Comparison of ENCODE assay signal across 8 cellular contexts in genomic region chr19:17074628-17075034, GRCh38. TPM values are rescaled to one million over a fixed set of nuclear protein-coding genes. Genes with fewer than 3 reads are reported as not detected.
A peak's percentile ranks its signal among the peaks of the same experiment; 100 is the strongest.
DNase-seq lines count a peak whose midpoint lies in the region; ATAC-seq and TF ChIP-seq lines count a peak whose summit lies in the region.

No MANE protein-coding gene starts in this region.

- ATAC-seq in SK-N-SH treated with all-trans-retinoic acid at 6 μM for 48 hours: no peak
- no peak for ATAC-seq in gastroesophageal sphincter
- no peak for ATAC-seq in HG03442 (IDR thresholded peaks at IDR 0.05; ENCODE audit: unreplicated experiment)

- H3K9ac ChIP-seq in smooth muscle cell (ENCODE audit: low read depth): peak overlapping the region; percentile 54

- H3K4me3 ChIP-seq in gastroesophageal sphincter (peak overlapping the region; percentile 56 to 86), smooth muscle cell (peak overlapping the region; percentile 76)

- TF ChIP-seq EP300 in gastroesophageal sphincter (IDR thresholded peaks at IDR 0.05): no peak

- no peak for TF ChIP-seq POLR2A in gastroesophageal sphincter (IDR thresholded peaks at IDR 0.05)

- TF ChIP-seq CTCF in gastroesophageal sphincter (IDR thresholded peaks at IDR 0.05): no peak
- no peak for TF ChIP-seq CTCF in smooth muscle cell (IDR thresholded peaks at IDR 0.05; ENCODE audit: borderline replicate concordance, insufficient read depth, poor library complexity, severe bottlenecking)

- H3K4me3 Mint-ChIP-seq in activated T-cell treated with anti-CD3 and anti-CD28 coated beads, Interleukin-2, amount 50 U/mL, for 24 hours: peak overlapping the region; percentile 98

- peaks cover 32% of the 10 kb centered on the region for H4K20me1 ChIP-seq in smooth muscle cell (ENCODE audit: low read depth)

- H3K27ac ChIP-seq in gastroesophageal sphincter: peak overlapping the region; percentile 44 to 92 (median 88)
- peak overlapping the region; percentile 63 for H3K27ac ChIP-seq in smooth muscle cell (ENCODE audit: low read depth)

- peaks cover 50% of the 10 kb centered on the region for H3K79me2 ChIP-seq in smooth muscle cell (ENCODE audit: low read depth)

- H3K9me3 ChIP-seq in gastroesophageal sphincter (no peaks in the 10 kb centered on the region), smooth muscle cell (replicated peaks; ENCODE audit: low read depth) (no peaks in the 10 kb centered on the region)

- H3K36me3 Mint-ChIP-seq in activated T-cell treated with anti-CD3 and anti-CD28 coated beads, Interleukin-2, amount 50 U/mL, for 24 hours (ENCODE audit: low read depth): peaks cover 72% of the 10 kb centered on the region

- peaks cover 58% of the 10 kb centered on the region for H3K4me1 Mint-ChIP-seq in activated T-cell treated with anti-CD3 and anti-CD28 coated beads, Interleukin-2, amount 50 U/mL, for 24 hours (ENCODE audit: low read depth)

- H3K9me3 Mint-ChIP-seq in activated T-cell treated with anti-CD3 and anti-CD28 coated beads, Interleukin-2, amount 50 U/mL, for 24 hours: no peaks in the 10 kb centered on the region

- peak; percentile 46 for DNase-seq in activated T-cell treated with anti-CD3 and anti-CD28 coated beads, Interleukin-2, amount 50 U/mL, for 24 hours
- DNase-seq in activated T-cell treated with anti-CD3 and anti-CD28 coated beads, Interleukin-2, amount 50 U/mL, for 1 hour: no peak
- DNase-seq in smooth muscle cell (lab: John Stamatoyannopoulos, UW; ENCODE audit: unreplicated experiment): no peak
- no peak for DNase-seq in stimulated activated CD4-positive, alpha-beta T cell treated with anti-CD3 and anti-CD28 coated beads, Interleukin-4, amount 100 ng/mL, for 1 hour
- no peak for DNase-seq in MV-4-11 (lab: John Stamatoyannopoulos, UW)

- H3F3A ChIP-seq in smooth muscle cell (ENCODE audit: low read depth): peaks cover 10% of the 10 kb centered on the region

- H3K27me3 ChIP-seq in gastroesophageal sphincter (no peaks in the 10 kb centered on the region), smooth muscle cell (ENCODE audit: low read depth) (no peaks in the 10 kb centered on the region)

- H3K36me3 ChIP-seq in gastroesophageal sphincter (peaks cover 0 to 31% of the 10 kb centered on the region in 2 donors), smooth muscle cell (ENCODE audit: low read depth) (no peaks in the 10 kb centered on the region)

- peak overlapping the region; percentile 86 for H3K4me2 ChIP-seq in smooth muscle cell

- no peaks in the 10 kb centered on the region for H3K27me3 Mint-ChIP-seq in activated T-cell treated with anti-CD3 and anti-CD28 coated beads, Interleukin-2, amount 50 U/mL, for 24 hours

- H3K4me1 ChIP-seq in gastroesophageal sphincter (peaks cover 0 to 55% (median 35%) of the 10 kb centered on the region in 3 donors), smooth muscle cell (ENCODE audit: low read depth) (peaks cover 31% of the 10 kb centered on the region)

- H3K27ac Mint-ChIP-seq in activated T-cell treated with anti-CD3 and anti-CD28 coated beads, Interleukin-2, amount 50 U/mL, for 24 hours: peak overlapping the region; percentile 100

- H2AFZ ChIP-seq in smooth muscle cell (ENCODE audit: low read depth): peak overlapping the region; percentile 69

- 2 to 33% methylated on average over 5 to 8 of the region's 11 CpGs for WGBS in gastroesophageal sphincter (ENCODE audit: low coverage in 1 of 2), 2 donors
- WGBS in smooth muscle cell (ENCODE audit: low lambda C conversion rate): 12% methylated on average over 11 of the region's 11 CpGs

TF ChIP-seq in SK-N-SH treated with all-trans-retinoic acid at 6 μM for 48 hours, 23 proteins besides CTCF, POLR2A, EP300 and RAD21:
- TF ChIP-seq ZFP30 (CRISPR knock-in tag; IDR thresholded peaks at IDR 0.05) (0 out of 2 replicates have a peak, but pooled peaks have one; percentile 7), BACH2 (CRISPR knock-in tag; IDR thresholded peaks at IDR 0.05; ENCODE audit: borderline replicate concordance) (no peak)

RNA-seq across cellular contexts. Expression of gene HAUS8, which starts 0.6 kb away (rescaled TPM):
- 1 to 10 TPM; 3.2 to 6.4 (median 5.5) TPM for total RNA-seq in gastroesophageal sphincter
- 3.3 and 7.4 TPM in 2 replicates for total RNA-seq in smooth muscle cell
- 6.3 and 8.5 TPM in 2 replicates for polyA plus RNA-seq in smooth muscle cell

RNA-seq across cellular contexts. Expression of gene MYO9B, which starts 0.9 kb away (rescaled TPM):
- total RNA-seq in gastroesophageal sphincter (10 to 100 TPM; 38.1 to 77.7 (median 66.2) TPM), smooth muscle cell (44.6 and 48.7 TPM in 2 replicates)
- 46.6 and 49.4 TPM in 2 replicates for polyA plus RNA-seq in smooth muscle cell

RNA-seq across cellular contexts. Expression of gene CPAMD8, which starts 48.0 kb away (rescaled TPM):
- total RNA-seq in gastroesophageal sphincter (10 to 100 TPM in 1 of 4 donors, 1 to 10 TPM in 3; 6.9 to 12.0 (median 9.2) TPM), smooth muscle cell (0.81 and 2.6 TPM in 2 replicates)
- polyA plus RNA-seq in smooth muscle cell: 6.9 and 9.4 TPM in 2 replicates
